ENCODE assay signal across 19 cellular contexts in genomic region chr20:61573415-61574305, GRCh38.
DNase-seq lines count a peak whose midpoint lies in the region; ATAC-seq, FAIRE-seq and TF ChIP-seq lines count a peak whose summit lies in the region.
"Had no signal": no experiment of that assay in that cellular context is flagged by ENCODE, and none has a peak within 500 bp of the region (broad histone marks: within the 10 kb centered on the region; RNA-seq: fewer than 3 reads in every experiment).

No MANE protein-coding gene starts in this region.

- H3K4me3 ChIP-seq in H1 (ENCODE audit: extremely low read depth in 1 of 4, insufficient read depth in 2 of 4, low read depth in 3 of 4, low read length in 4 of 4) (no peak overlapping the region), neural progenitor cell (no peak overlapping the region)
- H3K4me3 ChIP-seq: HAP-1, K562 had no signal

- H3K18ac ChIP-seq in H1 (ENCODE audit: extremely low read depth, low read length): no peak overlapping the region

- no peak overlapping the region for H3K4ac ChIP-seq in H1 (replicated peaks; ENCODE audit: insufficient read length, low read depth, low read length)

- H3K9me3 Mint-ChIP-seq in neural progenitor cell: peaks cover 2% of the 10 kb centered on the region
- H3K9me3 Mint-ChIP-seq: CD4-positive, alpha-beta T cell had no signal

- peaks cover 30% of the 10 kb centered on the region for H3K4me1 Mint-ChIP-seq in neural progenitor cell

- no peak overlapping the region for H2BK5ac ChIP-seq in H1 (ENCODE audit: low read depth, low read length)

- no peak overlapping the region for H2BK120ac ChIP-seq in H1 (replicated peaks; ENCODE audit: low read depth, low read length)

- no peak overlapping the region for H4K5ac ChIP-seq in H1 (ENCODE audit: insufficient read length, low read depth, low read length)

- no peaks in the 10 kb centered on the region for H3K79me1 ChIP-seq in H1 (ENCODE audit: low read depth, low read length)

- peaks cover 11% of the 10 kb centered on the region; the same call in 1 of the 2 replicates for H3K23me2 ChIP-seq in H1 (ENCODE audit: low read depth, low read length)

- POLR2A ChIA-PET in H1 (lab: Charles Lee; ENCODE audit: partially characterized antibody): interaction anchor here (1.2 kb wide), 1 partner anchor 16 kb away, joined by 3 read pairs; no protein-coding TSS in a partner anchor

- no peak overlapping the region for H3K27ac ChIP-seq in H1 (ENCODE audit: low read depth, low read length)
- H3K27ac ChIP-seq in neural progenitor cell: no peak overlapping the region
- H3K27ac ChIP-seq: C4-2B, HL-60 had no signal

- H3K4me1 ChIP-seq in H1 (replicated peaks in 1 of 4; ENCODE audit: control insufficient read depth in 3 of 4, insufficient read depth in 4 of 4, low read length in 3 of 4) (peaks cover 0 to 7% (median 1%) of the 10 kb centered on the region in 4 experiments; a peak in 1 of 7 replicates), neural progenitor cell (peaks cover 20% of the 10 kb centered on the region)
- H3K4me1 ChIP-seq: Caco-2, HAP-1 had no signal

- no peak overlapping the region for H2BK12ac ChIP-seq in H1 (ENCODE audit: low read depth, low read length)

- peaks cover 0 to 5% (median 0%) of the 10 kb centered on the region in 4 experiments; a peak in 3 of 7 replicates for H3K27me3 ChIP-seq in H1 (replicated peaks in 1 of 4; ENCODE audit: control insufficient read depth in 3 of 4, extremely low read depth in 1 of 4, insufficient read depth in 3 of 4, low read length in 3 of 4)
- no peaks in the 10 kb centered on the region for H3K27me3 ChIP-seq in neural progenitor cell

- 0 out of 2 replicates have a peak overlapping the region, but pooled peaks have one; percentile 36 for H4K8ac ChIP-seq in H1 (ENCODE audit: extremely low read depth, insufficient read depth, low read length)

- H3K27ac Mint-ChIP-seq in neural progenitor cell: peak overlapping the region; percentile 35
- H3K27ac Mint-ChIP-seq: CD4-positive, alpha-beta T cell had no signal

- H3F3A ChIP-seq in neural progenitor cell (ENCODE audit: low read depth): peaks cover 8% of the 10 kb centered on the region

- H4K20me1 ChIP-seq in H1 (replicated peaks in 1 of 2; ENCODE audit: control insufficient read depth in 1 of 2, insufficient read depth in 2 of 2, low read length in 2 of 2) (no peaks in the 10 kb centered on the region), neural progenitor cell (ENCODE audit: low read depth) (no peaks in the 10 kb centered on the region)

- H3K4me3 Mint-ChIP-seq in neural progenitor cell: no peak overlapping the region
- H3K4me3 Mint-ChIP-seq: CD4-positive, alpha-beta T cell had no signal

- no peak overlapping the region for H4K91ac ChIP-seq in H1 (replicated peaks; ENCODE audit: insufficient read length, low read length)

- H3K9me3 ChIP-seq in H1 (ENCODE audit: insufficient read depth in 2 of 2, low read depth in 1 of 2, low read length in 1 of 2): no peaks in the 10 kb centered on the region; a peak in 1 of 4 replicates
- H3K9me3 ChIP-seq in neural progenitor cell (ENCODE audit: low read depth): no peaks in the 10 kb centered on the region
- H3K9me3 ChIP-seq: HAP-1 had no signal

- TF ChIP-seq POLR2A in H1 (IDR thresholded peaks at IDR 0.05; ENCODE audit: control extremely low read depth in 1 of 2, low read depth in 2 of 2, low read length in 2 of 2): no peak

- CTCF ChIA-PET in H1 (lab: Charles Lee; ENCODE audit: partially characterized antibody): interaction anchor here (1.3 to 1.5 kb wide), 2 partner anchors 13 to 26 kb away, joined by 3 read pairs; no protein-coding TSS in a partner anchor

- WGBS in H1 (ENCODE audit: extremely low coverage in 1 of 2, insufficient coverage in 1 of 2, insufficient read length in 1 of 2, insufficient replicate concordance in 2 of 2, low coverage in 1 of 2, low lambda C conversion rate in 2 of 2, missing lambda C conversion rate in 1 of 2), 2 experiments: 81% methylated on average over 13 of the region's 16 CpGs; no CpG with 5 or more reads in 1 of the 2 experiments

- H3K56ac ChIP-seq in H1 (replicated peaks; ENCODE audit: insufficient read length, low read depth, low read length): no peak overlapping the region

- H3K36me3 ChIP-seq in H1 (ENCODE audit: control insufficient read depth in 2 of 4, insufficient read depth in 4 of 4, low read length in 3 of 4) (no peaks in the 10 kb centered on the region), neural progenitor cell (no peaks in the 10 kb centered on the region)
- H3K36me3 ChIP-seq: HAP-1 had no signal

- H2AFZ ChIP-seq in H1 (ENCODE audit: low read length) (no peak overlapping the region), neural progenitor cell (replicated peaks) (no peak overlapping the region)

- H3K79me2 ChIP-seq in H1 (ENCODE audit: control insufficient read depth in 1 of 2, insufficient read depth in 2 of 2, low read length in 2 of 2) (no peaks in the 10 kb centered on the region), neural progenitor cell (ENCODE audit: low read depth) (no peaks in the 10 kb centered on the region)

- TF ChIP-seq CTCF in H1 (IDR thresholded peaks at IDR 0.05; ENCODE audit: control extremely low read depth in 1 of 3, insufficient read depth in 1 of 3, low read depth in 1 of 3, low read length in 3 of 3) (no peak), neural progenitor cell (IDR thresholded peaks at IDR 0.05) (no peak)

- H3K36me3 Mint-ChIP-seq in neural progenitor cell: peaks cover 2% of the 10 kb centered on the region

- H3K23ac ChIP-seq in H1 (ENCODE audit: insufficient read length): no peak overlapping the region

- ATAC-seq in HG02571 (IDR thresholded peaks at IDR 0.05; ENCODE audit: unreplicated experiment): no peak
- ATAC-seq: K562 had no signal

- H2BK20ac ChIP-seq in H1 (ENCODE audit: low read length): no peak overlapping the region

- DNase-seq in HTR-8/SVneo (ENCODE audit: insufficient read length, low spot score): no peak
- DNase-seq in H1 (ENCODE audit: low read depth in 1 of 2, low spot score in 2 of 2): no peak
- no peak for DNase-seq in neural progenitor cell (ENCODE audit: low spot score)
- DNase-seq in frontal cortex (ENCODE audit: low spot score in 2 of 2): no peak
- DNase-seq in SW480 (ENCODE audit: low spot score): no peak
- DNase-seq in AML-193 (lab: John Stamatoyannopoulos, UW): no peak
- DNase-seq: ACHN; Caco-2; CD4-positive, alpha-beta T cell; DMS79 treated with DMSO at 0.1 percent for 48 hours; GF-D8; IMR-90 had no signal

- no peak for TF ChIP-seq EP300 in H1 (IDR thresholded peaks at IDR 0.05; ENCODE audit: borderline replicate concordance in 1 of 2, low read depth in 2 of 2, low read length in 2 of 2)

- H3K9ac ChIP-seq in H1 (replicated peaks in 1 of 4; ENCODE audit: extremely low read depth in 1 of 4, low read depth in 3 of 4, low read length in 3 of 4) (peak overlapping the region in 1 of 4 experiments; percentile 12; a peak in 1 of 7 replicates), neural progenitor cell (no peak overlapping the region)

- no peak overlapping the region for H3K14ac ChIP-seq in H1 (ENCODE audit: insufficient read length)

- no peak overlapping the region for H3K4me2 ChIP-seq in H1 (ENCODE audit: insufficient read depth in 1 of 2, low read depth in 2 of 2, low read length in 2 of 2)
- no peak overlapping the region for H3K4me2 ChIP-seq in neural progenitor cell

- H2AK5ac ChIP-seq in H1 (ENCODE audit: low read depth, low read length): no peak overlapping the region

- no peak for TF ChIP-seq RAD21 in H1 (IDR thresholded peaks at IDR 0.05 in 1 of 2, conservative IDR thresholded peaks at IDR 0.05 in 1 of 2; ENCODE audit: low read depth in 2 of 2, low read length in 2 of 2)

- no peak overlapping the region for H2BK15ac ChIP-seq in H1 (ENCODE audit: low read length)

- FAIRE-seq in HTR-8/SVneo (lab: Jason Lieb, UNC) (peak; percentile 69), H1 (lab: Jason Lieb, UNC) (no peak), frontal cortex (lab: Jason Lieb, UNC) (no peak)
- FAIRE-seq: A204.1, D721Med, K562 had no signal

- peaks cover 2% of the 10 kb centered on the region for H3K27me3 Mint-ChIP-seq in neural progenitor cell (ENCODE audit: insufficient read depth, low read depth)
- H3K27me3 Mint-ChIP-seq: CD4-positive, alpha-beta T cell had no signal

TF ChIP-seq in H1, 55 proteins besides CTCF, POLR2A, EP300 and RAD21:
- no peak for TF ChIP-seq TCF12 (IDR thresholded peaks at IDR 0.05; ENCODE audit: low read depth, low read length)
- TF ChIP-seq KDM4A (IDR thresholded peaks at IDR 0.05; ENCODE audit: low read depth, low read length, severe bottlenecking): no peak
- no peak for TF ChIP-seq MAFK (IDR thresholded peaks at IDR 0.05; ENCODE audit: low read depth, low read length)
- TF ChIP-seq E2F6 (IDR thresholded peaks at IDR 0.05): no peak
- TF ChIP-seq CBX5 (IDR thresholded peaks at IDR 0.05; ENCODE audit: low read depth, low read length): no peak
